8 cellular contexts compared by ENCODE assay signal in the genomic region with DNA sequence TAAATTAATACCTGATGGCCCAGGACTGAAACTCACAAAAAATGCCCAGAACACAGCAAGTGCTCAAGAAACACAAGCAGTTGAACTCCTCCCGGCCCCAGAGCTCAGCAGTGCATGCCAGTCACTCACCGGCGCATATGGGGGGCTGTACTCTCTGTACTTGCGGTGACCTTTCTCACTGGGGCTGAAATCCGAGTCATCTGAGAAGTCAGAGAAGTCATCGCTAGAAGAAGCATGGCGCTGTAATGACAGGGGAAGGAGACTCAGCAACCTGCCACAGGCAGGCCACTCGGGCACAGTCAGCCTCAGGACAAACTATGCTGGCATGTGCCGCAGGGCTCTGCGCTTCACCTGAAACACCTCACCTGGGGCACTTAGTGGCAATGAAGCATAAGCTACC.
A peak's percentile ranks its signal among the peaks of the same experiment; 100 is the strongest.
DNase-seq lines count a peak whose midpoint lies in the region; ATAC-seq and FAIRE-seq lines count a peak whose summit lies in the region.

No MANE protein-coding gene starts in this region.

- peaks cover 41% of the 10 kb centered on the region for H3K36me3 Mint-ChIP-seq in activated naive CD8-positive, alpha-beta T cell treated with anti-CD3 and anti-CD28 coated beads, Interleukin-2, amount 50 U/mL, for 24 hours (ENCODE audit: low read depth)

- peak overlapping the region; percentile 84 for H3K27ac Mint-ChIP-seq in activated naive CD8-positive, alpha-beta T cell treated with anti-CD3 and anti-CD28 coated beads, Interleukin-2, amount 50 U/mL, for 24 hours

- H3K4me3 Mint-ChIP-seq in activated naive CD8-positive, alpha-beta T cell treated with anti-CD3 and anti-CD28 coated beads, Interleukin-2, amount 50 U/mL, for 24 hours: peak overlapping the region; percentile 72

- DNase-seq in GM18507 (ENCODE audit: extremely low spot score, insufficient read length, low read depth) (peak; percentile 62), urothelium cell line (ENCODE audit: low spot score) (no peak), DMS153 treated with DMSO at 0.1 percent for 48 hours (lab: John Stamatoyannopoulos, UW; ENCODE audit: unreplicated experiment) (no peak), NCI-H345 treated with DMSO at 0.1 percent for 48 hours (lab: John Stamatoyannopoulos, UW; ENCODE audit: unreplicated experiment) (no peak), GM03348 (ENCODE audit: low spot score) (no peak)
- DNase-seq in activated naive CD8-positive, alpha-beta T cell treated with anti-CD3 and anti-CD28 coated beads, Interleukin-2, amount 50 U/mL, for 24 hours: peak; percentile 49
- DNase-seq in stimulated activated CD4-positive, alpha-beta T cell treated with anti-CD3 and anti-CD28 coated beads, Interleukin-1b, Interleukin-23, amount 100 ng/mL, for 48 hours: peak; percentile 61

- H3K4me1 Mint-ChIP-seq in activated naive CD8-positive, alpha-beta T cell treated with anti-CD3 and anti-CD28 coated beads, Interleukin-2, amount 50 U/mL, for 24 hours: peaks cover 48% of the 10 kb centered on the region

- FAIRE-seq in GM18507 (lab: Jason Lieb, UNC) (peak; percentile 91), urothelium cell line (lab: Jason Lieb, UNC) (no peak)

- H3K27me3 Mint-ChIP-seq in activated naive CD8-positive, alpha-beta T cell treated with anti-CD3 and anti-CD28 coated beads, Interleukin-2, amount 50 U/mL, for 24 hours: no peaks in the 10 kb centered on the region

- ATAC-seq in HG03108 (IDR thresholded peaks at IDR 0.05; ENCODE audit: unreplicated experiment): peak; percentile 59
- peak; percentile 83 for ATAC-seq in activated naive CD8-positive, alpha-beta T cell treated with anti-CD3 and anti-CD28 coated beads, Interleukin-2, amount 50 U/mL, for 24 hours

- no peaks in the 10 kb centered on the region for H3K9me3 Mint-ChIP-seq in activated naive CD8-positive, alpha-beta T cell treated with anti-CD3 and anti-CD28 coated beads, Interleukin-2, amount 50 U/mL, for 24 hours

Comparison
In these comparisons a context has a peak if more than half of its experiments do, and no peak if none do; other contexts are left out.
1. DNase-seq: peak in GM18507 (single experiment), activated naive CD8-positive, alpha-beta T cell treated with anti-CD3 and anti-CD28 coated beads, Interleukin-2, amount 50 U/mL, for 24 hours (single experiment) and stimulated activated CD4-positive, alpha-beta T cell treated with anti-CD3 and anti-CD28 coated beads, Interleukin-1b, Interleukin-23, amount 100 ng/mL, for 48 hours (single experiment); none in urothelium cell line (single experiment), DMS153 treated with DMSO at 0.1 percent for 48 hours (single experiment), NCI-H345 treated with DMSO at 0.1 percent for 48 hours (single experiment) and GM03348 (single experiment).